ENCODE assay signal across 1 cellular context in the genomic region with DNA sequence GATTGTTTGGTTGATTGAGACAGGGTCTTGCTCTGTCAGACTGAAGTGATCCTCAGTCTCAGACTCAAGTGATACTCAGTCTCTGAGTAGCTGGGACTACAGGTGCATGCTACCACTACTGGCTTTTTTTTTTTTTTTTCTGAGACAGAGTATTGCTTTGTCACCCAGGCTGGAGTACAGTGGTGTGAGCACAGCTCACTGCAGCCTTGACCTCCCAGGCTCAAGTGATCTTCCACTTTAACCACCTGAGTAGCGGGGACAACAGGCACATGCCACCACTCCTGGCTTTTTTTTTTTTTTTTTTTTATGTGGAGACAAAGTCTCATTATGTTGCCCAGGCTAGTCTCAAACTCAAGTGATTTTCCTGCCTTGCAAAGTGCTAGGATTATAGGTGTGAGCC.
A peak's percentile ranks its signal among the peaks of the same experiment; 100 is the strongest.
TF ChIP-seq lines count a peak whose summit lies in the region.

No MANE protein-coding gene starts in this region.

TF ChIP-seq in HEK293, 187 proteins besides CTCF, POLR2A, EP300 and RAD21 (continued from another document):
- peak; percentile 47; the same call in 1 of the 2 replicates for TF ChIP-seq SCRT1 (tag by site-specific recombination; IDR thresholded peaks at IDR 0.05; ENCODE audit: borderline replicate concordance)
